In genomic region chr1:31006760-31007159, GRCh38 we compare ENCODE assay signal across 1 cellular context.
TF ChIP-seq lines count a peak whose summit lies in the region.

No MANE protein-coding gene starts in this region.

TF ChIP-seq in SK-N-SH, 30 proteins besides CTCF, POLR2A, EP300 and RAD21:
- TF ChIP-seq IRF3 (IDR thresholded peaks at IDR 0.05; ENCODE audit: low read depth, low read length) (no peak), EZH2phosphoT487 (IDR thresholded peaks at IDR 0.05; ENCODE audit: borderline replicate concordance, low read depth) (no peak), JUND (IDR thresholded peaks at IDR 0.05) (no peak)
- TF ChIP-seq, protein P1, sequence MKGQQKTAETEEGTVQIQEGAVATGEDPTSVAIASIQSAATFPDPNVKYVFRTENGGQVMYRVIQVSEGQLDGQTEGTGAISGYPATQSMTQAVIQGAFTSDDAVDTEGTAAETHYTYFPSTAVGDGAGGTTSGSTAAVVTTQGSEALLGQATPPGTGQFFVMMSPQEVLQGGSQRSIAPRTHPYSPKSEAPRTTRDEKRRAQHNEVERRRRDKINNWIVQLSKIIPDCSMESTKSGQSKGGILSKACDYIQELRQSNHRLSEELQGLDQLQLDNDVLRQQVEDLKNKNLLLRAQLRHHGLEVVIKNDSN (IDR thresholded peaks at IDR 0.05; ENCODE audit: borderline replicate concordance, low read depth) = no peak
- TF ChIP-seq, protein P2, sequence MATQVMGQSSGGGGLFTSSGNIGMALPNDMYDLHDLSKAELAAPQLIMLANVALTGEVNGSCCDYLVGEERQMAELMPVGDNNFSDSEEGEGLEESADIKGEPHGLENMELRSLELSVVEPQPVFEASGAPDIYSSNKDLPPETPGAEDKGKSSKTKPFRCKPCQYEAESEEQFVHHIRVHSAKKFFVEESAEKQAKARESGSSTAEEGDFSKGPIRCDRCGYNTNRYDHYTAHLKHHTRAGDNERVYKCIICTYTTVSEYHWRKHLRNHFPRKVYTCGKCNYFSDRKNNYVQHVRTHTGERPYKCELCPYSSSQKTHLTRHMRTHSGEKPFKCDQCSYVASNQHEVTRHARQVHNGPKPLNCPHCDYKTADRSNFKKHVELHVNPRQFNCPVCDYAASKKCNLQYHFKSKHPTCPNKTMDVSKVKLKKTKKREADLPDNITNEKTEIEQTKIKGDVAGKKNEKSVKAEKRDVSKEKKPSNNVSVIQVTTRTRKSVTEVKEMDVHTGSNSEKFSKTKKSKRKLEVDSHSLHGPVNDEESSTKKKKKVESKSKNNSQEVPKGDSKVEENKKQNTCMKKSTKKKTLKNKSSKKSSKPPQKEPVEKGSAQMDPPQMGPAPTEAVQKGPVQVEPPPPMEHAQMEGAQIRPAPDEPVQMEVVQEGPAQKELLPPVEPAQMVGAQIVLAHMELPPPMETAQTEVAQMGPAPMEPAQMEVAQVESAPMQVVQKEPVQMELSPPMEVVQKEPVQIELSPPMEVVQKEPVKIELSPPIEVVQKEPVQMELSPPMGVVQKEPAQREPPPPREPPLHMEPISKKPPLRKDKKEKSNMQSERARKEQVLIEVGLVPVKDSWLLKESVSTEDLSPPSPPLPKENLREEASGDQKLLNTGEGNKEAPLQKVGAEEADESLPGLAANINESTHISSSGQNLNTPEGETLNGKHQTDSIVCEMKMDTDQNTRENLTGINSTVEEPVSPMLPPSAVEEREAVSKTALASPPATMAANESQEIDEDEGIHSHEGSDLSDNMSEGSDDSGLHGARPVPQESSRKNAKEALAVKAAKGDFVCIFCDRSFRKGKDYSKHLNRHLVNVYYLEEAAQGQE (IDR thresholded peaks at IDR 0.05; ENCODE audit: low read depth, low read length) = no peak
